ENCODE assay signal across 12 cellular contexts in the genomic region with DNA sequence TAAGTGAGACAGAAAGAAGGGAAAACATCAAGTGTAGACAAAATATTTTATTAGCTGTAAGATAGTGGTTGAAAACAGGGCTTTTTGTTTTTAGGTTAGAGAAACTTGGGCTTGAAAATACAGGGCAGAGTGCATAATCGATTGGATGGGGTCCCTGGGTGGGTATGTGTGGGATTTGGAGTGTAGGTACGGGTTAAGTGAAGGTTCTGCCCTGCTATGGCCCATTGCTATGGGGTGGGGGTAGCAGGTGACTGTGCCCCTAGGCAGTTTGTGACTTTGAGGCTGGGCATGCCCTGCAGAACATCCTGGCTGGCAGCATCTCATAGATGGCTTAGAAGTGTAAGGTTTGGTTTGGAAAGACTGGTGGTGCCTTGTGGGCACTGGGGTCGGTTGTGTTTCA. TPM values are rescaled to one million over a fixed set of nuclear protein-coding genes. Genes with fewer than 3 reads are reported as not detected.
A peak's percentile ranks its signal among the peaks of the same experiment; 100 is the strongest.
DNase-seq lines count a peak whose midpoint lies in the region; ATAC-seq and TF ChIP-seq lines count a peak whose summit lies in the region.
"Had no signal": no experiment of that assay in that cellular context is flagged by ENCODE, and none has a peak within 500 bp of the region (broad histone marks: within the 10 kb centered on the region; RNA-seq: fewer than 3 reads in every experiment).

No MANE protein-coding gene starts in this region.

- peak overlapping the region; percentile 88 to 99 (median 98) for H3K27ac Mint-ChIP-seq in CD4-positive, alpha-beta memory T cell
- H3K27ac Mint-ChIP-seq in dendritic cell treated with granulocyte-macrophage colony-stimulating factor and Interleukin-4, amounts not matched to agents 40 ng/mL and 50 ng/mL, for 4 days: peak overlapping the region; percentile 90

- peaks cover 22 to 47% (median 29%) of the 10 kb centered on the region in 4 donors for H3K4me1 Mint-ChIP-seq in CD4-positive, alpha-beta memory T cell
- H3K4me1 Mint-ChIP-seq in dendritic cell treated with granulocyte-macrophage colony-stimulating factor and Interleukin-4, amounts not matched to agents 40 ng/mL and 50 ng/mL, for 4 days (ENCODE audit: low read depth): peaks cover 50% of the 10 kb centered on the region

- no peak for TF ChIP-seq CTCF in Panc1 (IDR thresholded peaks at IDR 0.05)
- no peak for TF ChIP-seq CTCF in neutrophil (IDR thresholded peaks at IDR 0.05)

- no peaks in the 10 kb centered on the region for H3K27me3 Mint-ChIP-seq in CD4-positive, alpha-beta memory T cell
- no peaks in the 10 kb centered on the region for H3K27me3 Mint-ChIP-seq in dendritic cell treated with granulocyte-macrophage colony-stimulating factor and Interleukin-4, amounts not matched to agents 40 ng/mL and 50 ng/mL, for 4 days

- H3K4me1 ChIP-seq in CD4-positive, alpha-beta memory T cell (ENCODE audit: insufficient read depth, low read length): peaks cover 20% of the 10 kb centered on the region
- H3K4me1 ChIP-seq in Panc1 (ENCODE audit: control insufficient read depth, insufficient read depth, low read length): peaks cover 58% of the 10 kb centered on the region
- peaks cover 15 to 23% of the 10 kb centered on the region in 2 experiments for H3K4me1 ChIP-seq in neutrophil (ENCODE audit: control insufficient read depth in 1 of 2, insufficient read depth in 1 of 2, low read depth in 1 of 2, low read length in 1 of 2)

- intact Hi-C loops in CD4-positive, alpha-beta memory T cell (cut with micrococcal nuclease): loop anchor here (2.0 kb wide), 1 partner anchor 35 kb away; a partner anchor contains a TSS
- intact Hi-C loops in Panc1 (cut with micrococcal nuclease; ENCODE audit: unreplicated experiment): no loop called here
- intact Hi-C loops in dendritic cell treated with granulocyte-macrophage colony-stimulating factor and Interleukin-4, amounts not matched to agents 40 ng/mL and 50 ng/mL, for 4 days (cut with micrococcal nuclease): loop anchor here (2.0 kb wide), 1 partner anchor 15 kb away; no protein-coding TSS in a partner anchor

- peak overlapping the region; percentile 92 for H3K27ac ChIP-seq in CD4-positive, alpha-beta memory T cell (ENCODE audit: low read depth, low read length)
- peak overlapping the region; percentile 60; the same call in 1 of the 2 replicates for H3K27ac ChIP-seq in Panc1 (ENCODE audit: low read length)
- peak overlapping the region; percentile 88 for H3K27ac ChIP-seq in neutrophil
- H3K27ac ChIP-seq: SJCRH30 had no signal

- peak overlapping the region in 2 of 8 donors; percentile 4 to 52 for H3K4me3 Mint-ChIP-seq in CD4-positive, alpha-beta memory T cell
- no peak overlapping the region for H3K4me3 Mint-ChIP-seq in dendritic cell treated with granulocyte-macrophage colony-stimulating factor and Interleukin-4, amounts not matched to agents 40 ng/mL and 50 ng/mL, for 4 days

- H3K4me3 ChIP-seq in CD4-positive, alpha-beta memory T cell (ENCODE audit: low read length in 2 of 2): no peak overlapping the region
- no peak overlapping the region for H3K4me3 ChIP-seq in Panc1 (ENCODE audit: low read depth in 2 of 2, low read length in 2 of 2)
- H3K4me3 ChIP-seq in neutrophil (ENCODE audit: low read depth in 1 of 2, low read length in 1 of 2): no peak overlapping the region
- H3K4me3 ChIP-seq in MG63: no peak overlapping the region
- H3K4me3 ChIP-seq: SJCRH30, transverse colon had no signal

- no peaks in the 10 kb centered on the region for H3K27me3 ChIP-seq in CD4-positive, alpha-beta memory T cell (ENCODE audit: insufficient read depth, low read length)
- no peaks in the 10 kb centered on the region for H3K27me3 ChIP-seq in Panc1 (ENCODE audit: control insufficient read depth, insufficient read depth, low read length)
- H3K27me3 ChIP-seq in neutrophil: peaks cover 21% of the 10 kb centered on the region
- H3K27me3 ChIP-seq in MG63: no peaks in the 10 kb centered on the region
- H3K27me3 ChIP-seq: SJCRH30, transverse colon had no signal

- no peaks in the 10 kb centered on the region for H3K9me3 Mint-ChIP-seq in CD4-positive, alpha-beta memory T cell
- no peaks in the 10 kb centered on the region for H3K9me3 Mint-ChIP-seq in dendritic cell treated with granulocyte-macrophage colony-stimulating factor and Interleukin-4, amounts not matched to agents 40 ng/mL and 50 ng/mL, for 4 days

- DNase-seq in CD4-positive, alpha-beta memory T cell: no peak
- DNase-seq in Panc1 (ENCODE audit: low read depth, low spot score) (no peak), NCI-H748 treated with DMSO at 0.1 percent for 48 hours (lab: John Stamatoyannopoulos, UW) (no peak), MG63 (no peak), NCI-H1092 (lab: John Stamatoyannopoulos, UW) (no peak)
- DNase-seq: cortex of kidney, NCI-H345, SJCRH30, transverse colon had no signal

- peaks cover 49 to 63% of the 10 kb centered on the region in 2 donors for H3K36me3 Mint-ChIP-seq in CD4-positive, alpha-beta memory T cell
- peaks cover 80% of the 10 kb centered on the region for H3K36me3 Mint-ChIP-seq in dendritic cell treated with granulocyte-macrophage colony-stimulating factor and Interleukin-4, amounts not matched to agents 40 ng/mL and 50 ng/mL, for 4 days (ENCODE audit: low read depth)

- H3K9me3 ChIP-seq in CD4-positive, alpha-beta memory T cell (ENCODE audit: control insufficient read depth in 1 of 2, low read length in 2 of 2): no peaks in the 10 kb centered on the region
- no peaks in the 10 kb centered on the region for H3K9me3 ChIP-seq in Panc1 (ENCODE audit: control insufficient read depth, insufficient read depth, low read depth, low read length)
- H3K9me3 ChIP-seq in neutrophil: no peaks in the 10 kb centered on the region
- H3K9me3 ChIP-seq in MG63: no peaks in the 10 kb centered on the region
- H3K9me3 ChIP-seq: SJCRH30, transverse colon had no signal

- in situ Hi-C loops in Panc1 (cut with HindIII; ENCODE audit: low pct_unique_long_range_greater_than_20kb, low sequenced_read_pairs): no loop called here

- POLR2A ChIA-PET in CD4-positive, alpha-beta memory T cell (lab: Charles Lee; ENCODE audit: partially characterized antibody): no interaction called here
- POLR2A ChIA-PET in Panc1 (lab: Charles Lee): no interaction called here

- BruUV-seq in Panc1 (replicated peaks; lab: Mats Ljungman, UMichigan): no TSS peak

- CTCF ChIA-PET in CD4-positive, alpha-beta memory T cell (lab: Charles Lee; ENCODE audit: partially characterized antibody): interaction anchor here (1.2 kb wide), 1 partner anchor 20 kb away, joined by 6 read pairs; no protein-coding TSS in a partner anchor
- CTCF ChIA-PET in Panc1 (lab: Charles Lee): no interaction called here

- H3K36me3 ChIP-seq in CD4-positive, alpha-beta memory T cell (ENCODE audit: insufficient read depth, low read length): peaks cover 37% of the 10 kb centered on the region
- H3K36me3 ChIP-seq in Panc1 (ENCODE audit: control insufficient read depth, insufficient read depth, low read length): peaks cover 20% of the 10 kb centered on the region; the same call in 1 of the 2 replicates
- H3K36me3 ChIP-seq in neutrophil: peaks cover 57% of the 10 kb centered on the region
- peaks cover 79% of the 10 kb centered on the region for H3K36me3 ChIP-seq in MG63

- ATAC-seq in Panc1 (no peak), GM21576 (IDR thresholded peaks at IDR 0.05; ENCODE audit: unreplicated experiment) (no peak)

RNA-seq across cellular contexts. Expression of a gene that starts 3.7 kb away (rescaled TPM):
- 1 to 10 TPM; 9.0 to 10.0 TPM for total RNA-seq in CD4-positive, alpha-beta memory T cell
- 1 to 10 TPM; 1.1 to 1.6 TPM for polyA plus RNA-seq in CD4-positive, alpha-beta memory T cell
- total RNA-seq in Panc1 (2021; ENCODE audit: unreplicated experiment): 30.1 TPM
- 31.9 TPM for polyA plus RNA-seq in Panc1 (2012; ENCODE audit: insufficient read length)
- total RNA-seq in MG63 (2014; rRNA removed; shearing (Covaris generic); ENCODE audit: low replicate concordance): 4.8 and 8.8 TPM in 2 replicates

RNA-seq across cellular contexts. Expression of a gene that starts 19.3 kb away (rescaled TPM):
- total RNA-seq in CD4-positive, alpha-beta memory T cell: 100 to 1,000 TPM; 236 to 246 TPM
- polyA plus RNA-seq in CD4-positive, alpha-beta memory T cell: 10 to 100 TPM in 1 of 2 donors, 1 to 10 TPM in 1; 3.6 to 51.1 TPM
- total RNA-seq in Panc1 (2021; ENCODE audit: unreplicated experiment): 798 TPM
- polyA plus RNA-seq in Panc1 (2012; ENCODE audit: insufficient read length): 816 TPM
- 378 and 439 TPM in 2 replicates for total RNA-seq in MG63 (2014; rRNA removed; shearing (Covaris generic); ENCODE audit: low replicate concordance)

RNA-seq across cellular contexts. Expression of a gene that starts 27.7 kb away (rescaled TPM):
- total RNA-seq in CD4-positive, alpha-beta memory T cell: 1 to 10 TPM; 3.8 to 5.4 TPM
- under 1 TPM; 0.24 to 0.29 TPM for polyA plus RNA-seq in CD4-positive, alpha-beta memory T cell
- total RNA-seq in Panc1 (2021; ENCODE audit: unreplicated experiment): 22.5 TPM
- 21.4 TPM for polyA plus RNA-seq in Panc1 (2012; ENCODE audit: insufficient read length)
- 2.6 and 2.9 TPM in 2 replicates for total RNA-seq in MG63 (2014; rRNA removed; shearing (Covaris generic); ENCODE audit: low replicate concordance)

RNA-seq across cellular contexts. Expression of a gene that starts 27.8 kb away (rescaled TPM):
- total RNA-seq in CD4-positive, alpha-beta memory T cell: 10 to 100 TPM; 61.3 to 66.1 TPM
- polyA plus RNA-seq in CD4-positive, alpha-beta memory T cell: 10 to 100 TPM; 56.6 to 58.8 TPM
- 156 TPM for total RNA-seq in Panc1 (2021; ENCODE audit: unreplicated experiment)
- polyA plus RNA-seq in Panc1 (2012; ENCODE audit: insufficient read length): 183 TPM
- total RNA-seq in MG63 (2014; rRNA removed; shearing (Covaris generic); ENCODE audit: low replicate concordance): 138 and 139 TPM in 2 replicates

RNA-seq across cellular contexts. Expression of a gene that starts 34.7 kb away (rescaled TPM):
- total RNA-seq in CD4-positive, alpha-beta memory T cell: 100 to 1,000 TPM; 148 to 154 TPM
- polyA plus RNA-seq in CD4-positive, alpha-beta memory T cell: 100 to 1,000 TPM; 195 to 298 TPM
- total RNA-seq in Panc1 (2021; ENCODE audit: unreplicated experiment): 536 TPM
- polyA plus RNA-seq in Panc1 (2012; ENCODE audit: insufficient read length): 669 TPM
- total RNA-seq in MG63 (2014; rRNA removed; shearing (Covaris generic); ENCODE audit: low replicate concordance): 1,179 and 1,305 TPM in 2 replicates
